15 cellular contexts compared by ENCODE assay signal in genomic region chr7:99398891-99399445, GRCh38. TPM values are rescaled to one million over a fixed set of nuclear protein-coding genes. Genes with fewer than 3 reads are reported as not detected.
DNase-seq lines count a peak whose midpoint lies in the region; ATAC-seq and TF ChIP-seq lines count a peak whose summit lies in the region.
"Had no signal": no experiment of that assay in that cellular context is flagged by ENCODE, and none has a peak within 500 bp of the region (broad histone marks: within the 10 kb centered on the region; RNA-seq: fewer than 3 reads in every experiment).

No MANE protein-coding gene starts in this region.

- ATAC-seq in right cardiac atrium (no peak), Right ventricle myocardium inferior (no peak), T-helper 17 cell (no peak)

- no peaks in the 10 kb centered on the region for H3K4me1 ChIP-seq in right cardiac atrium (ENCODE audit: control insufficient read depth, insufficient read depth, low read length)

- intact Hi-C loops in right cardiac atrium (cut with DNase I) (no loop called here), Right ventricle myocardium inferior (cut with DNase I) (no loop called here)

- H3K27ac Mint-ChIP-seq in T-helper 17 cell = peak overlapping the region; percentile 85
- peak overlapping the region; percentile 80 for H3K27ac Mint-ChIP-seq in endothelial cell (ENCODE audit: unreplicated experiment)

- H3K4me3 Mint-ChIP-seq in T-helper 17 cell (no peak overlapping the region), endothelial cell (ENCODE audit: unreplicated experiment) (peak overlapping the region; percentile 63)

- in situ Hi-C loops in ACHN (cut with HindIII; ENCODE audit: low pct_ligation_motif_present, low pct_unique_long_range_greater_than_20kb, low sequenced_read_pairs) = no loop called here

- no peak overlapping the region for H3K27ac ChIP-seq in right cardiac atrium (ENCODE audit: low read length)
- H3K27ac ChIP-seq: BLaER1 had no signal

- DNase-seq in right cardiac atrium (peak in 2 of 3 donors; percentile 8 to 20), Right ventricle myocardium inferior (ENCODE audit: missing footprints) (no peak), T-helper 17 cell (no peak), endothelial cell (ENCODE audit: low spot score) (no peak), ACHN (no peak), GDM1 (lab: John Stamatoyannopoulos, UW) (no peak), iPS-NIHi7 (ENCODE audit: extremely low spot score) (no peak)
- no peak for DNase-seq in central memory CD4-positive, alpha-beta T cell
- DNase-seq: aorta; foreskin melanocyte; HCEC 1CT; MG63; stimulated activated CD4-positive, alpha-beta T cell treated with anti-CD3 and anti-CD28 coated beads, Interleukin-2, amount 100 ng/mL, for 48 hours; stimulated activated naive CD4-positive, alpha-beta T cell had no signal

- peaks cover 8% of the 10 kb centered on the region for H3K36me3 Mint-ChIP-seq in T-helper 17 cell (ENCODE audit: low read depth)
- peaks cover 36% of the 10 kb centered on the region for H3K36me3 Mint-ChIP-seq in endothelial cell (ENCODE audit: low read depth, unreplicated experiment)

- H3K4me1 Mint-ChIP-seq in T-helper 17 cell = peaks cover 24% of the 10 kb centered on the region
- no peaks in the 10 kb centered on the region for H3K4me1 Mint-ChIP-seq in endothelial cell (ENCODE audit: unreplicated experiment)

- no peaks in the 10 kb centered on the region for H3K27me3 ChIP-seq in right cardiac atrium (ENCODE audit: control insufficient read depth, insufficient read depth)
- H3K27me3 ChIP-seq: BLaER1, MG63 had no signal

- H3K4me3 ChIP-seq in right cardiac atrium (ENCODE audit: low read length) = no peak overlapping the region
- H3K4me3 ChIP-seq: BLaER1, MG63 had no signal

- no peaks in the 10 kb centered on the region for H3K9me3 ChIP-seq in right cardiac atrium (ENCODE audit: control insufficient read depth, low read length)
- no peaks in the 10 kb centered on the region for H3K9me3 ChIP-seq in T-helper 17 cell (ENCODE audit: control insufficient read depth, low read length, poor library complexity, severe bottlenecking)
- H3K9me3 ChIP-seq: BLaER1, MG63 had no signal

- H3K27me3 Mint-ChIP-seq in T-helper 17 cell (no peaks in the 10 kb centered on the region), endothelial cell (ENCODE audit: unreplicated experiment) (peaks cover 17% of the 10 kb centered on the region)

- WGBS in right cardiac atrium = 73% methylated on average over 5 of the region's 5 CpGs

- no peaks in the 10 kb centered on the region for H3K9me3 Mint-ChIP-seq in endothelial cell (ENCODE audit: unreplicated experiment)

- no peak for TF ChIP-seq CTCF in endothelial cell (IDR thresholded peaks at IDR 0.05; ENCODE audit: unreplicated experiment)

RNA-seq across cellular contexts. Expression of gene PDAP1, which starts 9.4 kb away (rescaled TPM):
- total RNA-seq in right cardiac atrium (10 to 100 TPM; 85.9 to 95.9 (median 90.1) TPM), Right ventricle myocardium inferior (107 TPM), T-helper 17 cell (10 to 100 TPM; 38.5 to 42.7 TPM), endothelial cell (ENCODE audit: unreplicated experiment) (107 TPM)
- polyA plus RNA-seq in right cardiac atrium = 167 TPM

RNA-seq across cellular contexts. Expression of gene BUD31, which starts 9.8 kb away (rescaled TPM):
- total RNA-seq in right cardiac atrium = 10 to 100 TPM; 37.8 to 53.6 (median 44.0) TPM
- 65.1 TPM for polyA plus RNA-seq in right cardiac atrium
- 38.1 TPM for total RNA-seq in Right ventricle myocardium inferior
- 100 to 1,000 TPM; 170 to 175 TPM for total RNA-seq in T-helper 17 cell
- total RNA-seq in endothelial cell (ENCODE audit: unreplicated experiment) = 73.4 TPM

RNA-seq across cellular contexts. Expression of gene ARPC1B, which starts 24.4 kb away (rescaled TPM):
- total RNA-seq in right cardiac atrium = 10 to 100 TPM; 35.5 to 65.1 (median 56.6) TPM
- 52.9 TPM for polyA plus RNA-seq in right cardiac atrium
- total RNA-seq in Right ventricle myocardium inferior = 51.1 TPM
- 100 to 1,000 TPM; 185 to 220 TPM for total RNA-seq in T-helper 17 cell
- total RNA-seq in endothelial cell (ENCODE audit: unreplicated experiment) = 124 TPM

RNA-seq across cellular contexts. Expression of gene PTCD1, which starts 39.6 kb away (rescaled TPM):
- total RNA-seq in right cardiac atrium = 1 to 10 TPM; 3.1 to 4.4 (median 3.2) TPM
- 3.0 TPM for polyA plus RNA-seq in right cardiac atrium
- total RNA-seq in Right ventricle myocardium inferior = 3.6 TPM
- total RNA-seq in T-helper 17 cell = 1 to 10 TPM; 3.6 to 3.8 TPM
- 7.1 TPM for total RNA-seq in endothelial cell (ENCODE audit: unreplicated experiment)

RNA-seq across cellular contexts. Expression of gene CPSF4, which starts 39.8 kb away (rescaled TPM):
- total RNA-seq in right cardiac atrium = 10 to 100 TPM; 17.3 to 21.9 (median 18.8) TPM
- polyA plus RNA-seq in right cardiac atrium = 16.2 TPM
- 18.9 TPM for total RNA-seq in Right ventricle myocardium inferior
- total RNA-seq in T-helper 17 cell = 10 to 100 TPM; 35.0 to 42.9 TPM
- 40.5 TPM for total RNA-seq in endothelial cell (ENCODE audit: unreplicated experiment)

Comparison
In these comparisons a context has a peak if more than half of its experiments do, and no peak if none do; other contexts are left out.
1. DNase-seq: peak in right cardiac atrium (2 of 3); none in Right ventricle myocardium inferior (single experiment), T-helper 17 cell (0 of 3), endothelial cell (single experiment), ACHN (single experiment), GDM1 (single experiment), iPS-NIHi7 (single experiment) and central memory CD4-positive, alpha-beta T cell (single experiment).